Comparison of ENCODE assay signal across 15 cellular contexts in the genomic region with DNA sequence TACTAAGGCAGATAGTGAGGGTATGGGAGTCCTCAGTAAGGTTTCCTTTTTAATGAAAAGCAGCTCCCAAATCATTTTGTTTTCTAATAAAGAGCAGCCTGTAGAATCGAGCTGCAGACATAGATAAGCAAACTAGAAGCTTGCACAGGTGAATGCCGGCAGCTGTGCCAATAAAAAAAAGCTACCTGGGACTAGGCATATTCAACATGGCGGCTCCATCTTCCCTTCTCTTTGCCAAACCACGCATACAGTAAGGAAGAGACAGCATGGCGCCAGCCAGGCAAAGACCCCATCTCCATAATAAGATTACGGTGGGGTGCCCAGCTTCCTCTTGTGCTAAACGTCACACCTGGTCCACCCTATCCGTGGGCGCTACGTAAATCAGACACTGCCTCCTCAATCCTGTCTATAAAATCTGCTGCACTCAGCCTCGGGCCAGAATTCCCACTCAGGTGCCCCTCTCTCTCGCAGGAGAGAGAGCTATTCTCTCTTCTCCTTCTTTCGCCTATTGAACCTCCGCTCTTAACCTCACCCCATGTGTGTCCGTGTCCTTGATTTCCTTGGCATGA.
DNase-seq lines count a peak whose midpoint lies in the region; ATAC-seq, FAIRE-seq and TF ChIP-seq lines count a peak whose summit lies in the region.
"Had no signal": no experiment of that assay in that cellular context is flagged by ENCODE, and none has a peak within 500 bp of the region (broad histone marks: within the 10 kb centered on the region; RNA-seq: fewer than 3 reads in every experiment).

No MANE protein-coding gene starts in this region.

- no peak overlapping the region for H3K4ac ChIP-seq in mesendoderm (ENCODE audit: low read depth, low read length)

- no peak overlapping the region for H3K4me2 ChIP-seq in mesendoderm (ENCODE audit: low read length)
- H3K4me2 ChIP-seq: PC-9 had no signal

- H3K27ac ChIP-seq in CD4-positive, CD25-positive, alpha-beta regulatory T cell (ENCODE audit: insufficient read depth, low read length, poor library complexity, severe bottlenecking) = no peak overlapping the region
- peak overlapping the region; percentile 83 for H3K27ac ChIP-seq in RWPE2 (ENCODE audit: poor library complexity, severe bottlenecking)
- no peak overlapping the region for H3K27ac ChIP-seq in mesendoderm (ENCODE audit: low read depth, low read length)
- H3K27ac ChIP-seq in small intestine (ENCODE audit: low read depth in 1 of 2, low read length in 1 of 2) = no peak overlapping the region
- H3K27ac ChIP-seq: PC-9 had no signal

- no peak overlapping the region for H3K56ac ChIP-seq in mesendoderm (ENCODE audit: low read length)

- no peak overlapping the region for H3K18ac ChIP-seq in mesendoderm (ENCODE audit: low read length)

- H3K9me3 Mint-ChIP-seq in CD4-positive, CD25-positive, alpha-beta regulatory T cell = no peaks in the 10 kb centered on the region
- H3K9me3 Mint-ChIP-seq: brain had no signal

- H3K23ac ChIP-seq in mesendoderm (ENCODE audit: low read length) = no peak overlapping the region

- no peak overlapping the region for H2BK5ac ChIP-seq in mesendoderm (ENCODE audit: low read length)

- peaks cover 12% of the 10 kb centered on the region for H3K4me1 ChIP-seq in CD4-positive, CD25-positive, alpha-beta regulatory T cell (ENCODE audit: control insufficient read depth, insufficient read depth, low read length, poor library complexity, severe bottlenecking)
- H3K4me1 ChIP-seq in RWPE2 (ENCODE audit: insufficient read depth, poor library complexity, severe bottlenecking) = peaks cover 20% of the 10 kb centered on the region
- no peaks in the 10 kb centered on the region for H3K4me1 ChIP-seq in mesendoderm (ENCODE audit: control insufficient read depth, low read depth, low read length)
- H3K4me1 ChIP-seq in small intestine (ENCODE audit: control insufficient read depth in 2 of 2, insufficient read depth in 1 of 2, low read depth in 1 of 2, low read length in 1 of 2) = peaks cover 0 to 3% of the 10 kb centered on the region in 2 donors

- no CpG with 5 or more reads among the region's 15 CpGs for WGBS in mesendoderm (ENCODE audit: extremely low coverage, insufficient coverage, low lambda C conversion rate)
- 77 to 81% (median 78%) methylated on average over 15 of the region's 15 CpGs for WGBS in small intestine, 3 donors

- no peak for FAIRE-seq in small intestine (lab: Jason Lieb, UNC)
- FAIRE-seq: urothelium cell line had no signal

- no peaks in the 10 kb centered on the region for H3K36me3 ChIP-seq in CD4-positive, CD25-positive, alpha-beta regulatory T cell (ENCODE audit: control insufficient read depth, insufficient read depth, low read length)
- H3K36me3 ChIP-seq in RWPE2 (ENCODE audit: low read depth) = no peaks in the 10 kb centered on the region
- H3K36me3 ChIP-seq in mesendoderm (ENCODE audit: control insufficient read depth, insufficient read depth, low read length) = no peaks in the 10 kb centered on the region
- H3K36me3 ChIP-seq in small intestine (ENCODE audit: control insufficient read depth in 2 of 2, insufficient read depth in 2 of 2, low read length in 2 of 2) = no peaks in the 10 kb centered on the region

- H3K27me3 Mint-ChIP-seq in CD4-positive, CD25-positive, alpha-beta regulatory T cell = no peaks in the 10 kb centered on the region
- H3K27me3 Mint-ChIP-seq: brain had no signal

- no peak for ATAC-seq in CD4-positive, CD25-positive, alpha-beta regulatory T cell (ENCODE audit: low read depth in 2 of 2)
- ATAC-seq in RWPE2 (ENCODE audit: low read depth) (no peak; the same call in 1 of the 3 replicates), esophagus mucosa (peak; percentile 24)

- no peaks in the 10 kb centered on the region for H3K9me3 ChIP-seq in CD4-positive, CD25-positive, alpha-beta regulatory T cell (ENCODE audit: control insufficient read depth in 2 of 2, low read length in 2 of 2)
- H3K9me3 ChIP-seq in RWPE2 (ENCODE audit: severe bottlenecking) (no peaks in the 10 kb centered on the region), small intestine (ENCODE audit: control insufficient read depth, low read depth) (no peaks in the 10 kb centered on the region)

- H3K4me3 ChIP-seq in CD4-positive, CD25-positive, alpha-beta regulatory T cell (ENCODE audit: low read depth, low read length) = no peak overlapping the region
- H3K4me3 ChIP-seq in RWPE2 (ENCODE audit: severe bottlenecking) = no peak overlapping the region
- no peak overlapping the region for H3K4me3 ChIP-seq in mesendoderm (ENCODE audit: low read length)
- H3K4me3 ChIP-seq in small intestine (ENCODE audit: low read depth in 1 of 2, low read length in 2 of 2) = no peak overlapping the region
- H3K4me3 ChIP-seq: PC-9, smooth muscle cell had no signal

- no peaks in the 10 kb centered on the region for H3K79me1 ChIP-seq in mesendoderm (ENCODE audit: low read length)

- no peak overlapping the region for H3K9ac ChIP-seq in mesendoderm (ENCODE audit: low read length)

- H3K4me3 Mint-ChIP-seq in CD4-positive, CD25-positive, alpha-beta regulatory T cell = no peak overlapping the region
- H3K4me3 Mint-ChIP-seq: brain had no signal

- H4K8ac ChIP-seq in mesendoderm (ENCODE audit: low read depth, low read length) = no peak overlapping the region

- H3K4me1 Mint-ChIP-seq in CD4-positive, CD25-positive, alpha-beta regulatory T cell = peaks cover 12 to 36% (median 16%) of the 10 kb centered on the region in 4 donors

- H3K27ac Mint-ChIP-seq in CD4-positive, CD25-positive, alpha-beta regulatory T cell = peak overlapping the region; percentile 87 to 89 (median 87)

- H2AK5ac ChIP-seq in mesendoderm (ENCODE audit: low read length) = no peak overlapping the region

- no peak overlapping the region for H2BK15ac ChIP-seq in mesendoderm (replicated peaks; ENCODE audit: low read depth)

- H4K5ac ChIP-seq in mesendoderm (ENCODE audit: low read length) = no peak overlapping the region

- no peak for DNase-seq in CD4-positive, CD25-positive, alpha-beta regulatory T cell
- DNase-seq in DMS53 treated with DMSO at 0.1 percent for 48 hours (lab: John Stamatoyannopoulos, UW; ENCODE audit: unreplicated experiment) = peak; percentile 14
- no peak for DNase-seq in RWPE2 (ENCODE audit: low spot score)
- no peak for DNase-seq in NOMO-1 (lab: John Stamatoyannopoulos, UW; ENCODE audit: unreplicated experiment in 2 of 2)
- no peak for DNase-seq in mesendoderm
- DNase-seq in activated CD4-positive, CD25-positive, alpha-beta regulatory T cell treated with anti-CD3 and anti-CD28 coated beads, Interleukin-2, amount 50 U/mL, for 72 hours = no peak
- no peak for DNase-seq in small intestine
- DNase-seq: AML-193; PC-9; posterior cingulate gyrus; stimulated activated naive CD4-positive, alpha-beta T cell treated with Interleukin-2 at 50 U/mL for 16 hours had no signal

- TF ChIP-seq CTCF in RWPE2 (IDR thresholded peaks at IDR 0.05; ENCODE audit: poor library complexity, severe bottlenecking) = no peak

- peaks cover 5% of the 10 kb centered on the region for H3K36me3 Mint-ChIP-seq in CD4-positive, CD25-positive, alpha-beta regulatory T cell

- H3K79me2 ChIP-seq in mesendoderm (ENCODE audit: control insufficient read depth, insufficient read depth, low read length) = no peaks in the 10 kb centered on the region

- H3K27me3 ChIP-seq in CD4-positive, CD25-positive, alpha-beta regulatory T cell (ENCODE audit: control insufficient read depth, insufficient read depth, low read length) = no peaks in the 10 kb centered on the region
- H3K27me3 ChIP-seq in RWPE2 (ENCODE audit: insufficient read depth, poor library complexity, severe bottlenecking) = no peaks in the 10 kb centered on the region
- H3K27me3 ChIP-seq in mesendoderm (ENCODE audit: insufficient read depth, low read length, poor library complexity) = no peaks in the 10 kb centered on the region
- no peaks in the 10 kb centered on the region for H3K27me3 ChIP-seq in small intestine (ENCODE audit: control insufficient read depth in 2 of 2, insufficient read depth in 2 of 2, low read length in 2 of 2)

- H2BK120ac ChIP-seq in mesendoderm (ENCODE audit: low read depth, low read length) = no peak overlapping the region
